Comparison of ENCODE assay signal across 26 cellular contexts in the genomic region with DNA sequence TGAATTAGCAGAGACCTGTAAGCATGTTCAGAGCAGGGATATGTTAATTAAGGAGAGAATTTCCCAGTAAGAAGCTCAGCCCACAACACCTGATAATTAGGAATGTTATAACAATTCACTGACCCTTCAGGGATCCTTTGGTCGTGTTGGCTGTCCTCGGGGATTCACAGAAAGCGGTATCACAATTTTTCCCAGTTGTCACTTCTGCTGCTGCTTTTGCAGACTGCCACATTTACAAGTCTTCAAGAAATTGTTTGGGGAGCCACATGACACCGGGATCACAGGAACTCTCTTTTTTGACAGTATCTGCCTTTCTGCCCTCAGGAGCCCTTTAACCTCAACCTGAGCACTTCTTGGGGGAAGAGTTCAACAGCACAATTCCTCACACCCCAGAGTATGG.
"Had no signal": no experiment of that assay in that cellular context is flagged by ENCODE, and none has a peak within 500 bp of the region (broad histone marks: within the 10 kb centered on the region; RNA-seq: fewer than 3 reads in every experiment).

No MANE protein-coding gene starts in this region.

- H3K9me3 Mint-ChIP-seq: activated CD4-positive, alpha-beta memory T cell treated with anti-CD3 and anti-CD28 coated beads, Interleukin-2, amount 10 ng/mL, durations not matched to agents 7 days and 5 days; activated CD4-positive, alpha-beta T cell treated with anti-CD3 and anti-CD28 coated beads, Interleukin-2, amount 10 ng/mL, durations not matched to agents 7 days and 5 days; activated naive CD4-positive, alpha-beta T cell treated with anti-CD3 and anti-CD28 coated beads, Interleukin-2, amount 10 ng/mL, durations not matched to agents 7 days and 5 days; activated T-cell treated with anti-CD3 and anti-CD28 coated beads, Interleukin-2, amount 50 U/mL, for 72 hours; effector memory CD8-positive, alpha-beta T cell had no signal

- H3K4me3 ChIP-seq: esophagus squamous epithelium, gastroesophageal sphincter had no signal

- H3K27ac Mint-ChIP-seq: activated CD4-positive, alpha-beta memory T cell treated with anti-CD3 and anti-CD28 coated beads, Interleukin-2, amount 10 ng/mL, durations not matched to agents 7 days and 5 days; activated CD4-positive, alpha-beta T cell treated with anti-CD3 and anti-CD28 coated beads, Interleukin-2, amount 10 ng/mL, durations not matched to agents 7 days and 5 days; activated naive CD4-positive, alpha-beta T cell treated with anti-CD3 and anti-CD28 coated beads, Interleukin-2, amount 10 ng/mL, durations not matched to agents 7 days and 5 days; activated naive CD8-positive, alpha-beta T cell; activated T-cell treated with anti-CD3 and anti-CD28 coated beads, Interleukin-2, amount 50 U/mL, for 24 hours; activated T-cell treated with anti-CD3 and anti-CD28 coated beads, Interleukin-2, amount 50 U/mL, for 72 hours; effector memory CD8-positive, alpha-beta T cell had no signal

- H3K27me3 Mint-ChIP-seq: activated naive CD4-positive, alpha-beta T cell treated with anti-CD3 and anti-CD28 coated beads, Interleukin-2, amount 10 ng/mL, durations not matched to agents 7 days and 5 days; activated T-cell treated with anti-CD3 and anti-CD28 coated beads, Interleukin-2, amount 50 U/mL, for 24 hours had no signal

- H3K4me1 Mint-ChIP-seq: activated CD4-positive, alpha-beta memory T cell treated with anti-CD3 and anti-CD28 coated beads, Interleukin-2, amount 10 ng/mL, durations not matched to agents 7 days and 5 days; activated CD4-positive, alpha-beta T cell treated with anti-CD3 and anti-CD28 coated beads, Interleukin-2, amount 10 ng/mL, durations not matched to agents 7 days and 5 days; activated naive CD4-positive, alpha-beta T cell treated with anti-CD3 and anti-CD28 coated beads, Interleukin-2, amount 10 ng/mL, durations not matched to agents 7 days and 5 days had no signal

- H3K27ac ChIP-seq: epithelial cell of prostate, esophagus squamous epithelium, gastroesophageal sphincter had no signal

- H3K36me3 ChIP-seq: esophagus squamous epithelium, gastroesophageal sphincter had no signal

- H3K27me3 ChIP-seq: esophagus squamous epithelium, gastroesophageal sphincter had no signal

- H3K9me3 ChIP-seq: esophagus squamous epithelium, gastroesophageal sphincter had no signal

- H3K4me3 Mint-ChIP-seq: activated CD4-positive, alpha-beta memory T cell treated with anti-CD3 and anti-CD28 coated beads, Interleukin-2, amount 10 ng/mL, durations not matched to agents 7 days and 5 days; activated CD4-positive, alpha-beta T cell treated with anti-CD3 and anti-CD28 coated beads, Interleukin-2, amount 10 ng/mL, durations not matched to agents 7 days and 5 days; activated naive CD4-positive, alpha-beta T cell treated with anti-CD3 and anti-CD28 coated beads, Interleukin-2, amount 10 ng/mL, durations not matched to agents 7 days and 5 days; activated naive CD8-positive, alpha-beta T cell; activated T-cell treated with anti-CD3 and anti-CD28 coated beads, Interleukin-2, amount 50 U/mL, for 24 hours; activated T-cell treated with anti-CD3 and anti-CD28 coated beads, Interleukin-2, amount 50 U/mL, for 72 hours; effector memory CD8-positive, alpha-beta T cell had no signal

- H3K36me3 Mint-ChIP-seq: activated naive CD4-positive, alpha-beta T cell treated with anti-CD3 and anti-CD28 coated beads, Interleukin-2, amount 10 ng/mL, durations not matched to agents 7 days and 5 days; activated naive CD8-positive, alpha-beta T cell had no signal

- ATAC-seq: activated T-cell treated with anti-CD3 and anti-CD28 coated beads, Interleukin-2, amount 50 U/mL, for 72 hours; effector memory CD8-positive, alpha-beta T cell; gastroesophageal sphincter had no signal

- DNase-seq: activated CD4-positive, alpha-beta memory T cell treated with anti-CD3 and anti-CD28 coated beads, Interleukin-2, amount 10 ng/mL, durations not matched to agents 7 days and 5 days; activated CD4-positive, alpha-beta T cell treated with anti-CD3 and anti-CD28 coated beads for 1 hour; activated CD4-positive, alpha-beta T cell treated with anti-CD3 and anti-CD28 coated beads for 4 hours; activated CD4-positive, alpha-beta T cell treated with anti-CD3 and anti-CD28 coated beads, Interleukin-2, amount 10 ng/mL, durations not matched to agents 7 days and 5 days; activated CD4-positive, alpha-beta T cell treated with anti-CD3 and anti-CD28 coated beads, Interleukin-2, amount 50 U/mL, for 4 hours; activated CD4-positive, CD25-positive, alpha-beta regulatory T cell; activated CD8-positive, alpha-beta memory T cell treated with anti-CD3 and anti-CD28 coated beads, Interleukin-2, amount 50 U/mL, for 48 hours; activated gamma-delta T cell; activated naive CD4-positive, alpha-beta T cell; activated naive CD4-positive, alpha-beta T cell treated with anti-CD3 and anti-CD28 coated beads, Interleukin-2, amount 10 ng/mL, durations not matched to agents 7 days and 5 days; activated T-cell treated with anti-CD3 and anti-CD28 coated beads for 4 hours; activated T-cell treated with anti-CD3 and anti-CD28 coated beads, Interleukin-2, amount 50 U/mL, for 24 hours; activated T-cell treated with anti-CD3 and anti-CD28 coated beads, Interleukin-2, amount 50 U/mL, for 72 hours; amniotic stem cell; anterior cingulate cortex; caudate nucleus; cortex of kidney; dermis blood vessel endothelial cell; effector CD4-positive, alpha-beta T cell; effector memory CD8-positive, alpha-beta T cell; esophagus squamous epithelium; foreskin melanocyte; T-helper 2 cell had no signal
